ENCODE assay signal across 8 cellular contexts in the genomic region with DNA sequence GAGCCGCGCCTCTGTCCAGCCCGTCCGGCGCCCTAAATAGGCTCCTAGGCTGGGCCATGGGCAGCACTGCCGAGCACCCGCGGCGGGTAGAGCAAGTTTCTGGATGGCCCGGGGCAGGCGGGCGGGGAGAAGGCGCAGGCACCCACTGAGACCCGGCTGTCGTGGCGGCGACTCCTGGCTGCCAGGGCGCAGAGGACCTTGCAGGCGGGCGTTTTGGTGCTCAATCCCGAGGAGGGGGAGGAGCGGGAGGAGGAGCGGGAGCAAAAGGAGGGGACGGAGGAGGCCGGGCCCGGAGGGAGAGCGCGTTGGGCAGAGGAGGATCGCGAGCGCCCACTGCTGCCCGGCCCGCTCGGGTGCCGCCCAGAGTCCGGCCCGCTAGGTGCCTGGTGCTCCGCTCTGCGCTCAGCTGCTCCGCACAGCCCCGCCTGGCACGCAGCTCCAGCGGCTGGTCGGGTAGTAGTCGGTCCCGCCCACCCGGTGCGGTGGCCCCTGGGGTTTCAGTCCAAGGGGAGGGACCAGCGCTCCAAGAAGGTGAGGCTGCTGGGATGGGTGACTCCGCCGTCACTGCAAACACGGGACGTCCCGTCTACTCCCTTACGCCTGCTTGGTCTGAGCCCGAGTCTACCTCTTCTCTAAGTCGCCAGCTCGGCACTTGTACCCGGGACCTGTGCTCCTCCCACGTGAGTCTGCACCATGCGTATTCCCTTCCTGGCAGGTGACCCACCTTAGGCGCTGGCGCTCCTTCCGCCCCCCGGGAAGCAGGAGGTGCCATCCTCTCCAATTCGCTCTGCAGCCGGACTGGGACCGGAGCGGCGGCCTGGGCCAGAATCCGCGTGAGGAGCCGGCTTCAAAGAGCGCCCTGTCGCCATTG. TPM values are rescaled to one million over a fixed set of nuclear protein-coding genes. Genes with fewer than 3 reads are reported as not detected.
DNase-seq lines count a peak whose midpoint lies in the region; ATAC-seq and TF ChIP-seq lines count a peak whose summit lies in the region.

A gene (minus strand): TSS at position 194 of the 871 bp plus-strand sequence. CDS start 28,889 bp downstream, outside the sequence.

- no peaks in the 10 kb centered on the region for H3K36me3 ChIP-seq in BE2C

- peak; percentile 62 for DNase-seq in NCI-H1105 treated with DMSO at 0.1 percent for 48 hours (lab: John Stamatoyannopoulos, UW)
- DNase-seq in activated CD4-positive, alpha-beta T cell treated with anti-CD3 and anti-CD28 coated beads, Interleukin-2, amount 50 U/mL, for 48 hours: peak; percentile 52 to 55
- peak; percentile 29 for DNase-seq in epithelial cell of proximal tubule (ENCODE audit: low read depth)
- peak; percentile 20 to 21 for DNase-seq in stimulated activated CD8-positive, alpha-beta memory T cell treated with anti-CD3 and anti-CD28 coated beads, Interleukin-7, amount 100 ng/mL, for 48 hours (ENCODE audit: extremely low read depth in 1 of 2, low read depth in 1 of 2)
- DNase-seq in BE2C: no peak

- no peaks in the 10 kb centered on the region for H3K9me3 ChIP-seq in mononuclear cell (ENCODE audit: low read depth, low read length)
- H3K9me3 ChIP-seq in BE2C: no peaks in the 10 kb centered on the region

- TF ChIP-seq CTCF in epithelial cell of proximal tubule (conservative IDR thresholded peaks at IDR 0.05; ENCODE audit: low read depth, low read length) (peak; percentile 66), BE2C (IDR thresholded peaks at IDR 0.05; ENCODE audit: low read depth, low read length) (no peak)

- H3K27me3 ChIP-seq in mononuclear cell (ENCODE audit: insufficient read depth, low read length): peaks cover 46% of the 10 kb centered on the region
- H3K27me3 ChIP-seq in BE2C: no peaks in the 10 kb centered on the region

- peak within 1 kb of the TSS; percentile 87 for H3K4me3 ChIP-seq in epithelial cell of proximal tubule (ENCODE audit: low read depth, low read length)
- H3K4me3 ChIP-seq in mononuclear cell (ENCODE audit: low read length): peak within 1 kb of the TSS; percentile 41
- no peak within 1 kb of the TSS for H3K4me3 ChIP-seq in BE2C (ENCODE audit: low read depth, low read length)

- ATAC-seq in GM18502 (IDR thresholded peaks at IDR 0.05; ENCODE audit: poor library complexity, unreplicated experiment): peak; percentile 80
- ATAC-seq in HG02623 (IDR thresholded peaks at IDR 0.05; ENCODE audit: unreplicated experiment): peak; percentile 63

- peaks cover 26% of the 10 kb centered on the region for H3K4me1 ChIP-seq in mononuclear cell (ENCODE audit: insufficient read depth, low read length)
- H3K4me1 ChIP-seq in BE2C: no peaks in the 10 kb centered on the region

RNA-seq across cellular contexts. Expression of the gene that starts here (rescaled TPM):
- 2.5 and 5.1 TPM in 2 replicates for total RNA-seq in epithelial cell of proximal tubule
- 0.10 TPM for total RNA-seq in mononuclear cell
- polyA plus RNA-seq in BE2C (2012; ENCODE audit: insufficient read depth, insufficient read length, low read depth): not detected
